ENCODE assay signal across 8 cellular contexts in the genomic region with DNA sequence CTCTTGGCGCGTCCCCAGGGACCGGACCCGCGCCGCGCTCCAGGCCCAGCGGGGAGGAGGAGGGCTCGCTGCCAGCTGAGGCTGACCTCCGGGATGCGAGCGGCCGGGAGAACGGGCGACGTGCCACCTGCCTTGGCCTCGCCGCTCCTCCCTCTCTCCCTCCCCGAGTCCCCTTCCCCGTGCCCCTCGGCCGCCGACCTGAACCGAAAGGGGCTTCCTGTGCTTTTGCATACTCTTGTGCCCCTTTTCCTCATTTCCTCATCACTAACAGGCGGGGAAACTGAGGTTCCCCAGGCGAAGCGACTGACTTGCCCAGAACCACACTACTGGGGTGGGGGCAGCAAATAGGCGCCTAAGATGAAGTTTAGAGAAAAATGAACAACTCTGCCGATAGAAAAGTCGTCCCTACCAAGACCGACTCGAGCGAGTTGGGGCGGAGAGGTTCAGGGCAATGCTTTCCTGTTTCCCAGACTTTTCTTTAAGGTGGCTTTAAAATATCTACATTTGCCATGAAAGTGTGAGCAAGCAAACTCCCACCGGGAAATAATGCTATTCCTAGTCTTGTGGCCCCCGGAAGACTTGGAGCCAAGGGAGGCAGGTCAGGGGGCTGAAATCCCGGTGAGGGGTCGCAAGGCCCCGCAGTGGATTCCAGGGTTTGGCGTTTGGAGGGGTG. TPM values are rescaled to one million over a fixed set of nuclear protein-coding genes. Genes with fewer than 3 reads are reported as not detected.
DNase-seq lines count a peak whose midpoint lies in the region; ATAC-seq and TF ChIP-seq lines count a peak whose summit lies in the region.

No MANE protein-coding gene starts in this region.

- H2BK120ac ChIP-seq in trophoblast cell (ENCODE audit: insufficient read depth, low read length, poor library complexity), result peak overlapping the region; percentile 93

- peak overlapping the region; percentile 92 for H2BK5ac ChIP-seq in trophoblast cell (ENCODE audit: low read depth, low read length, poor library complexity)

- POLR2A ChIA-PET in CD4-positive, alpha-beta memory T cell (lab: Charles Lee; ENCODE audit: partially characterized antibody), result interaction anchor here (0.6 to 5.2 kb wide), 65 partner anchors 8 to 1116 kb away, joined by 3 to 114 read pairs (median 6); a partner anchor contains a TSS
- POLR2A ChIA-PET in WTC11 (lab: Charles Lee), result interaction anchor here (0.6 to 2.9 kb wide), 15 partner anchors 14 to 186 kb away, joined by 3 to 11 read pairs (median 4); no protein-coding TSS in a partner anchor

- peak overlapping the region; percentile 93 to 98 (median 95) for H3K4me3 Mint-ChIP-seq in CD4-positive, alpha-beta memory T cell
- peak overlapping the region; percentile 81 for H3K4me3 Mint-ChIP-seq in WTC11

- H3K27ac Mint-ChIP-seq in CD4-positive, alpha-beta memory T cell, result peak overlapping the region; percentile 99 to 100 (median 100)
- H3K27ac Mint-ChIP-seq in WTC11, result peak overlapping the region; percentile 90

- peaks cover 0 to 26% (median 0%) of the 10 kb centered on the region in 8 donors for H3K9me3 Mint-ChIP-seq in CD4-positive, alpha-beta memory T cell
- no peaks in the 10 kb centered on the region for H3K9me3 Mint-ChIP-seq in WTC11

- intact Hi-C loops in CD4-positive, alpha-beta memory T cell (cut with micrococcal nuclease), result loop anchor here (1.0 to 10.0 kb wide), 9 partner anchors 36 to 1384 kb away; a partner anchor contains a TSS

- DNase-seq in CD4-positive, alpha-beta memory T cell, result peak in 1 of 5 donors; percentile 69
- DNase-seq in WTC11 (ENCODE audit: low spot score), result no peak
- DNase-seq in fibroblast of the conjunctiva (ENCODE audit: low read depth), result peak; percentile 46
- no peak for DNase-seq in trophoblast cell
- DNase-seq in dedifferentiated amniotic fluid mesenchymal stem cell (ENCODE audit: extremely low spot score), result no peak
- DNase-seq in HuH-7.5 (ENCODE audit: low spot score), result no peak

- peak overlapping the region; percentile 74 to 83 for H3K4me3 ChIP-seq in CD4-positive, alpha-beta memory T cell (ENCODE audit: low read length in 2 of 2)
- H3K4me3 ChIP-seq in trophoblast cell (ENCODE audit: low read depth, low read length), result peak overlapping the region; percentile 76

- peak overlapping the region; percentile 67 for H2BK12ac ChIP-seq in trophoblast cell (ENCODE audit: low read length)

- H3K36me3 Mint-ChIP-seq in CD4-positive, alpha-beta memory T cell, result peaks cover 29 to 45% of the 10 kb centered on the region in 2 donors
- H3K36me3 Mint-ChIP-seq in WTC11, result peaks cover 13% of the 10 kb centered on the region

- H3K36me3 ChIP-seq in CD4-positive, alpha-beta memory T cell (ENCODE audit: insufficient read depth, low read length), result peaks cover 22% of the 10 kb centered on the region
- peaks cover 10 to 16% of the 10 kb centered on the region in 2 experiments for H3K36me3 ChIP-seq in trophoblast cell (ENCODE audit: control insufficient read depth in 1 of 2, insufficient read depth in 2 of 2, low read length in 2 of 2)

- H3K4me2 ChIP-seq in trophoblast cell (ENCODE audit: low read length), result peak overlapping the region; percentile 77

- H3K27ac ChIP-seq in CD4-positive, alpha-beta memory T cell (ENCODE audit: low read depth, low read length), result peak overlapping the region; percentile 100
- H3K27ac ChIP-seq in trophoblast cell (ENCODE audit: low read depth, low read length), result peak overlapping the region; percentile 74

- H3K9me3 ChIP-seq in CD4-positive, alpha-beta memory T cell (ENCODE audit: control insufficient read depth in 1 of 2, low read length in 2 of 2), result no peaks in the 10 kb centered on the region
- H3K9me3 ChIP-seq in trophoblast cell (ENCODE audit: insufficient read depth, low read depth, low read length), result no peaks in the 10 kb centered on the region

- peak overlapping the region; percentile 73 for H4K12ac ChIP-seq in trophoblast cell (ENCODE audit: low read depth, low read length)

- H3K14ac ChIP-seq in trophoblast cell (ENCODE audit: low read length), result peak overlapping the region; percentile 81

- peaks cover 59% of the 10 kb centered on the region for H3K4me1 ChIP-seq in CD4-positive, alpha-beta memory T cell (ENCODE audit: insufficient read depth, low read length)
- peaks cover 13 to 18% of the 10 kb centered on the region in 2 experiments for H3K4me1 ChIP-seq in trophoblast cell (ENCODE audit: control insufficient read depth in 1 of 2, insufficient read depth in 2 of 2, low read length in 2 of 2)

- no peak overlapping the region for H3K23ac ChIP-seq in trophoblast cell (ENCODE audit: low read length)

- no peaks in the 10 kb centered on the region for H3K27me3 ChIP-seq in CD4-positive, alpha-beta memory T cell (ENCODE audit: insufficient read depth, low read length)
- no peaks in the 10 kb centered on the region for H3K27me3 ChIP-seq in trophoblast cell (ENCODE audit: insufficient read depth, low read length)

- H3K27me3 Mint-ChIP-seq in CD4-positive, alpha-beta memory T cell, result peaks cover 0 to 3% of the 10 kb centered on the region in 2 donors
- peaks cover 39% of the 10 kb centered on the region for H3K27me3 Mint-ChIP-seq in WTC11 (ENCODE audit: low read depth)

- H4K91ac ChIP-seq in trophoblast cell (ENCODE audit: low read depth, low read length), result peak overlapping the region; percentile 80

- CTCF ChIA-PET in CD4-positive, alpha-beta memory T cell (lab: Charles Lee; ENCODE audit: partially characterized antibody), result interaction anchor here (0.6 to 5.3 kb wide), 42 partner anchors 7 to 1379 kb away, joined by 3 to 68 read pairs (median 4); a partner anchor contains a TSS
- CTCF ChIA-PET in WTC11 (lab: Charles Lee), result interaction anchor here (0.6 to 5.2 kb wide), 48 partner anchors 9 to 346 kb away, joined by 3 to 72 read pairs (median 6); a partner anchor contains a TSS

- H3K79me1 ChIP-seq in trophoblast cell (ENCODE audit: low read length), result peaks cover 19% of the 10 kb centered on the region

- no peak for TF ChIP-seq CTCF in WTC11 (IDR thresholded peaks at IDR 0.05)

- peaks cover 10% of the 10 kb centered on the region for H3K79me2 ChIP-seq in trophoblast cell (ENCODE audit: control insufficient read depth, insufficient read depth, low read length, poor library complexity)

- no CpG with 5 or more reads among the region's 40 CpGs for WGBS in trophoblast cell (ENCODE audit: extremely low coverage, insufficient coverage, insufficient read length)

- ATAC-seq in HG03025 (IDR thresholded peaks at IDR 0.05; ENCODE audit: low FRiP score, unreplicated experiment) (peak; percentile 14), WTC11 (peak; percentile 10), GM18511 (IDR thresholded peaks at IDR 0.05; ENCODE audit: unreplicated experiment) (no peak)

- H3K4me1 Mint-ChIP-seq in CD4-positive, alpha-beta memory T cell, result peaks cover 45 to 88% (median 58%) of the 10 kb centered on the region in 4 donors
- H3K4me1 Mint-ChIP-seq in WTC11, result peaks cover 18% of the 10 kb centered on the region

- peak overlapping the region; percentile 76 for H3K9ac ChIP-seq in trophoblast cell (ENCODE audit: low read length)

- peak overlapping the region; percentile 80 for H4K8ac ChIP-seq in trophoblast cell (ENCODE audit: low read depth, low read length)

- peak overlapping the region; percentile 94 for H3K4ac ChIP-seq in trophoblast cell (ENCODE audit: low read depth, low read length)

- H2AK5ac ChIP-seq in trophoblast cell (ENCODE audit: low read length), result peak overlapping the region; percentile 34

- H2AFZ ChIP-seq in trophoblast cell (ENCODE audit: insufficient read depth, low read length, poor library complexity), result peak overlapping the region; percentile 84

- H3K18ac ChIP-seq in trophoblast cell (ENCODE audit: low read length), result peak overlapping the region; percentile 93

TF ChIP-seq in WTC11, 78 proteins besides CTCF, POLR2A, EP300 and RAD21:
- peak; percentile 41; the same call in 1 of the 2 replicates for TF ChIP-seq ZNF423 (CRISPR knock-in tag; IDR thresholded peaks at IDR 0.05)
- TF ChIP-seq, protein P1, sequence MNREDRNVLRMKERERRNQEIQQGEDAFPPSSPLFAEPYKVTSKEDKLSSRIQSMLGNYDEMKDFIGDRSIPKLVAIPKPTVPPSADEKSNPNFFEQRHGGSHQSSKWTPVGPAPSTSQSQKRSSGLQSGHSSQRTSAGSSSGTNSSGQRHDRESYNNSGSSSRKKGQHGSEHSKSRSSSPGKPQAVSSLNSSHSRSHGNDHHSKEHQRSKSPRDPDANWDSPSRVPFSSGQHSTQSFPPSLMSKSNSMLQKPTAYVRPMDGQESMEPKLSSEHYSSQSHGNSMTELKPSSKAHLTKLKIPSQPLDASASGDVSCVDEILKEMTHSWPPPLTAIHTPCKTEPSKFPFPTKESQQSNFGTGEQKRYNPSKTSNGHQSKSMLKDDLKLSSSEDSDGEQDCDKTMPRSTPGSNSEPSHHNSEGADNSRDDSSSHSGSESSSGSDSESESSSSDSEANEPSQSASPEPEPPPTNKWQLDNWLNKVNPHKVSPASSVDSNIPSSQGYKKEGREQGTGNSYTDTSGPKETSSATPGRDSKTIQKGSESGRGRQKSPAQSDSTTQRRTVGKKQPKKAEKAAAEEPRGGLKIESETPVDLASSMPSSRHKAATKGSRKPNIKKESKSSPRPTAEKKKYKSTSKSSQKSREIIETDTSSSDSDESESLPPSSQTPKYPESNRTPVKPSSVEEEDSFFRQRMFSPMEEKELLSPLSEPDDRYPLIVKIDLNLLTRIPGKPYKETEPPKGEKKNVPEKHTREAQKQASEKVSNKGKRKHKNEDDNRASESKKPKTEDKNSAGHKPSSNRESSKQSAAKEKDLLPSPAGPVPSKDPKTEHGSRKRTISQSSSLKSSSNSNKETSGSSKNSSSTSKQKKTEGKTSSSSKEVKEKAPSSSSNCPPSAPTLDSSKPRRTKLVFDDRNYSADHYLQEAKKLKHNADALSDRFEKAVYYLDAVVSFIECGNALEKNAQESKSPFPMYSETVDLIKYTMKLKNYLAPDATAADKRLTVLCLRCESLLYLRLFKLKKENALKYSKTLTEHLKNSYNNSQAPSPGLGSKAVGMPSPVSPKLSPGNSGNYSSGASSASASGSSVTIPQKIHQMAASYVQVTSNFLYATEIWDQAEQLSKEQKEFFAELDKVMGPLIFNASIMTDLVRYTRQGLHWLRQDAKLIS (CRISPR knock-in tag; IDR thresholded peaks at IDR 0.05; ENCODE audit: borderline replicate concordance), result no peak

RNA-seq across cellular contexts. Expression of a gene that starts 0.6 kb away (rescaled TPM):
- 10 to 100 TPM; 18.0 to 18.8 TPM for total RNA-seq in CD4-positive, alpha-beta memory T cell
- 100 to 1,000 TPM; 297 to 879 TPM for polyA plus RNA-seq in CD4-positive, alpha-beta memory T cell
- total RNA-seq in WTC11 (2021), result 9.5 to 12.4 TPM (median 11.0 TPM) in 3 replicates
- 12.0 and 12.4 TPM in 2 replicates for polyA plus RNA-seq in trophoblast cell (2013)
